ENCODE assay signal across 2 cellular contexts in the genomic region with DNA sequence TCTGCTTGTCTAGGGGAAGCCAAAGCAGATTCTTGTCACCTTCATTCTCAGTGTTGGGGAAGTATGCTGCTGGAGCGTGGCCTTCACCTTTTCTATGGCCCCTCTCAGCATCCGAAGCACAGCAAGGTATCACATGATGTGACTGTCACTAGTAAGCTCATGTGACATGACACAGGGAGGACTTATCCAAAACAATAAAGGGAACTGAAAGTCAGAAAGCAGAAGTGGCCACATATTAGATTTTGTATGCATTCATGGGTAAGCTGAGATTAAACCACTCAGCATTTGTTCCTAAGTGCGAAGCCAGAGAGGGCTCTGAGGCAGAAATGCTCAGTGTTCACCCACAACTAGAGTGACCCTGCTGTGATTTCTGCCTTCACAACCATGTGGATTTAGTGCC.
TF ChIP-seq lines count a peak whose summit lies in the region.

No MANE protein-coding gene starts in this region.

TF ChIP-seq in HepG2, 621 proteins besides CTCF, POLR2A, EP300 and RAD21 (continued from another document):
- TF ChIP-seq, protein P1, sequence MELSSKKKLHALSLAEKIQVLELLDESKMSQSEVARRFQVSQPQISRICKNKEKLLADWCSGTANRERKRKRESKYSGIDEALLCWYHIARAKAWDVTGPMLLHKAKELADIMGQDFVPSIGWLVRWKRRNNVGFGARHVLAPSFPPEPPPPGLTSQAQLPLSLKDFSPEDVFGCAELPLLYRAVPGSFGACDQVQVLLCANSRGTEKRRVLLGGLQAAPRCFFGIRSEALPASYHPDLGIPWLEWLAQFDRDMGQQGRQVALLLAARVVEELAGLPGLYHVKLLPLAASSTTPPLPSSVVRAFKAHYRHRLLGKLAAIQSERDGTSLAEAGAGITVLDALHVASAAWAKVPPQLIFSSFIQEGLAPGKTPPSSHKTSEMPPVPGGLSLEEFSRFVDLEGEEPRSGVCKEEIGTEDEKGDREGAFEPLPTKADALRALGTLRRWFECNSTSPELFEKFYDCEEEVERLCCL (CRISPR knock-in tag; IDR thresholded peaks at IDR 0.05; ENCODE audit: borderline replicate concordance), result no peak
- TF ChIP-seq MTF2 (CRISPR knock-in tag; IDR thresholded peaks at IDR 0.05; ENCODE audit: borderline replicate concordance) (no peak), SAP130 (CRISPR knock-in tag; IDR thresholded peaks at IDR 0.05; ENCODE audit: low read depth) (no peak), PCBP2 (optimal IDR thresholded peaks at IDR 0.05; ENCODE audit: low read depth, low read length, poor library complexity, severe bottlenecking) (no peak)
- TF ChIP-seq, protein P2, sequence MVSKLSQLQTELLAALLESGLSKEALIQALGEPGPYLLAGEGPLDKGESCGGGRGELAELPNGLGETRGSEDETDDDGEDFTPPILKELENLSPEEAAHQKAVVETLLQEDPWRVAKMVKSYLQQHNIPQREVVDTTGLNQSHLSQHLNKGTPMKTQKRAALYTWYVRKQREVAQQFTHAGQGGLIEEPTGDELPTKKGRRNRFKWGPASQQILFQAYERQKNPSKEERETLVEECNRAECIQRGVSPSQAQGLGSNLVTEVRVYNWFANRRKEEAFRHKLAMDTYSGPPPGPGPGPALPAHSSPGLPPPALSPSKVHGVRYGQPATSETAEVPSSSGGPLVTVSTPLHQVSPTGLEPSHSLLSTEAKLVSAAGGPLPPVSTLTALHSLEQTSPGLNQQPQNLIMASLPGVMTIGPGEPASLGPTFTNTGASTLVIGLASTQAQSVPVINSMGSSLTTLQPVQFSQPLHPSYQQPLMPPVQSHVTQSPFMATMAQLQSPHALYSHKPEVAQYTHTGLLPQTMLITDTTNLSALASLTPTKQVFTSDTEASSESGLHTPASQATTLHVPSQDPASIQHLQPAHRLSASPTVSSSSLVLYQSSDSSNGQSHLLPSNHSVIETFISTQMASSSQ (IDR thresholded peaks at IDR 0.05; ENCODE audit: low read depth), result no peak
- TF ChIP-seq, protein P2 (CRISPR knock-in tag; IDR thresholded peaks at IDR 0.05; ENCODE audit: borderline replicate concordance), result no peak

TF ChIP-seq in SK-N-SH, 30 proteins besides CTCF, POLR2A, EP300 and RAD21 (continued from another document):
- TF ChIP-seq, protein P3, sequence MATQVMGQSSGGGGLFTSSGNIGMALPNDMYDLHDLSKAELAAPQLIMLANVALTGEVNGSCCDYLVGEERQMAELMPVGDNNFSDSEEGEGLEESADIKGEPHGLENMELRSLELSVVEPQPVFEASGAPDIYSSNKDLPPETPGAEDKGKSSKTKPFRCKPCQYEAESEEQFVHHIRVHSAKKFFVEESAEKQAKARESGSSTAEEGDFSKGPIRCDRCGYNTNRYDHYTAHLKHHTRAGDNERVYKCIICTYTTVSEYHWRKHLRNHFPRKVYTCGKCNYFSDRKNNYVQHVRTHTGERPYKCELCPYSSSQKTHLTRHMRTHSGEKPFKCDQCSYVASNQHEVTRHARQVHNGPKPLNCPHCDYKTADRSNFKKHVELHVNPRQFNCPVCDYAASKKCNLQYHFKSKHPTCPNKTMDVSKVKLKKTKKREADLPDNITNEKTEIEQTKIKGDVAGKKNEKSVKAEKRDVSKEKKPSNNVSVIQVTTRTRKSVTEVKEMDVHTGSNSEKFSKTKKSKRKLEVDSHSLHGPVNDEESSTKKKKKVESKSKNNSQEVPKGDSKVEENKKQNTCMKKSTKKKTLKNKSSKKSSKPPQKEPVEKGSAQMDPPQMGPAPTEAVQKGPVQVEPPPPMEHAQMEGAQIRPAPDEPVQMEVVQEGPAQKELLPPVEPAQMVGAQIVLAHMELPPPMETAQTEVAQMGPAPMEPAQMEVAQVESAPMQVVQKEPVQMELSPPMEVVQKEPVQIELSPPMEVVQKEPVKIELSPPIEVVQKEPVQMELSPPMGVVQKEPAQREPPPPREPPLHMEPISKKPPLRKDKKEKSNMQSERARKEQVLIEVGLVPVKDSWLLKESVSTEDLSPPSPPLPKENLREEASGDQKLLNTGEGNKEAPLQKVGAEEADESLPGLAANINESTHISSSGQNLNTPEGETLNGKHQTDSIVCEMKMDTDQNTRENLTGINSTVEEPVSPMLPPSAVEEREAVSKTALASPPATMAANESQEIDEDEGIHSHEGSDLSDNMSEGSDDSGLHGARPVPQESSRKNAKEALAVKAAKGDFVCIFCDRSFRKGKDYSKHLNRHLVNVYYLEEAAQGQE (IDR thresholded peaks at IDR 0.05; ENCODE audit: low read depth, low read length), result no peak
- TF ChIP-seq RXRA (IDR thresholded peaks at IDR 0.05; ENCODE audit: borderline replicate concordance, low read depth) (no peak), RCOR1 (IDR thresholded peaks at IDR 0.05; ENCODE audit: low read length) (no peak), EZH2phosphoT487 (IDR thresholded peaks at IDR 0.05; ENCODE audit: borderline replicate concordance, low read depth) (no peak), POLR2AphosphoS5 (IDR thresholded peaks at IDR 0.05; ENCODE audit: low read depth, low read length) (no peak), FOSL2 (IDR thresholded peaks at IDR 0.05; ENCODE audit: borderline replicate concordance, low read depth) (no peak)
- TF ChIP-seq, protein P4, sequence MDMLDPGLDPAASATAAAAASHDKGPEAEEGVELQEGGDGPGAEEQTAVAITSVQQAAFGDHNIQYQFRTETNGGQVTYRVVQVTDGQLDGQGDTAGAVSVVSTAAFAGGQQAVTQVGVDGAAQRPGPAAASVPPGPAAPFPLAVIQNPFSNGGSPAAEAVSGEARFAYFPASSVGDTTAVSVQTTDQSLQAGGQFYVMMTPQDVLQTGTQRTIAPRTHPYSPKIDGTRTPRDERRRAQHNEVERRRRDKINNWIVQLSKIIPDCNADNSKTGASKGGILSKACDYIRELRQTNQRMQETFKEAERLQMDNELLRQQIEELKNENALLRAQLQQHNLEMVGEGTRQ (IDR thresholded peaks at IDR 0.05; ENCODE audit: borderline replicate concordance, low read depth, low read length), result no peak
- TF ChIP-seq, protein P5, sequence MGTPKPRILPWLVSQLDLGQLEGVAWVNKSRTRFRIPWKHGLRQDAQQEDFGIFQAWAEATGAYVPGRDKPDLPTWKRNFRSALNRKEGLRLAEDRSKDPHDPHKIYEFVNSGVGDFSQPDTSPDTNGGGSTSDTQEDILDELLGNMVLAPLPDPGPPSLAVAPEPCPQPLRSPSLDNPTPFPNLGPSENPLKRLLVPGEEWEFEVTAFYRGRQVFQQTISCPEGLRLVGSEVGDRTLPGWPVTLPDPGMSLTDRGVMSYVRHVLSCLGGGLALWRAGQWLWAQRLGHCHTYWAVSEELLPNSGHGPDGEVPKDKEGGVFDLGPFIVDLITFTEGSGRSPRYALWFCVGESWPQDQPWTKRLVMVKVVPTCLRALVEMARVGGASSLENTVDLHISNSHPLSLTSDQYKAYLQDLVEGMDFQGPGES (IDR thresholded peaks at IDR 0.05; ENCODE audit: low read depth, low read length), result no peak
